ENCODE assay signal across 8 cellular contexts in the genomic region with DNA sequence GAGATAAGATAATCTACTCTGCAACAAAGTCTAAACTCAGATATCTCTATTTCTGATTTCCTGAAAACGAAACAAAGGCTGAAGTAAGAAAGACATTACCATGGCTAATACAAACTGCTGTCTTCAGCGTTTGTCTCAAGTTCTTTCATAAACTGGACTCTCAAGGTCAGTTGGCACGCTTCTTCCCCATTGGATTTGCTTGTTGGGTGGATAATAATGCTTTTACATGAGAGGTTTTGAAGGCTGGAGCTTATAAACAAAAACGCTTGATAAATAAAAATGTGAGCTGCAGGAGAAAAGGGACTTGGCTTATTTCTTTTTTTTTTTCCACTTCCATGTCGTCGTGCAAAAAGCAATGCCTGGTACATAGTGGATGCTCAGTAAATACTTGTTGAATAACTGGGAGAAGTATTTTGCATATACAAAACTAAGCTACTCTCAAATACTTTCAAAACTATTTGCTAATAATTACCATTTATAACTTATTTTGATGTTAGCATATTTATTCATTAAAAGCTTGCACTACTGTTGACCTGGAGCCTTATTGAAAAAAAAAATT.
A peak's percentile ranks its signal among the peaks of the same experiment; 100 is the strongest.
DNase-seq lines count a peak whose midpoint lies in the region; ATAC-seq lines count a peak whose summit lies in the region.

No MANE protein-coding gene starts in this region.

- POLR2A ChIA-PET in activated naive CD8-positive, alpha-beta T cell treated with anti-CD3 and anti-CD28 coated beads, Interleukin-2, amount 10 ng/mL, durations not matched to agents 7 days and 5 days (lab: Charles Lee), result interaction anchor here (0.7 to 5.1 kb wide), 8 partner anchors 9 to 260 kb away, joined by 3 to 145 read pairs (median 8); partner anchors contain the start of genes EEF1A1 and MTO1

- H3K4me1 Mint-ChIP-seq in activated naive CD8-positive, alpha-beta T cell treated with anti-CD3 and anti-CD28 coated beads, Interleukin-2, amount 10 ng/mL, durations not matched to agents 7 days and 5 days, result peaks cover 25% of the 10 kb centered on the region
- H3K4me1 Mint-ChIP-seq in immature natural killer cell, result peaks cover 21% of the 10 kb centered on the region in 2 donors

- no peak for DNase-seq in activated naive CD8-positive, alpha-beta T cell treated with anti-CD3 and anti-CD28 coated beads, Interleukin-2, amount 10 ng/mL, durations not matched to agents 7 days and 5 days
- DNase-seq in immature natural killer cell (no peak), NCI-H524 (lab: John Stamatoyannopoulos, UW) (no peak), OCI-M1 (lab: John Stamatoyannopoulos, UW) (no peak), DMS114 treated with DMSO at 0.1 percent for 48 hours (lab: John Stamatoyannopoulos, UW; ENCODE audit: unreplicated experiment) (no peak)

- H3K27me3 ChIP-seq in subcutaneous abdominal adipose tissue (ENCODE audit: control insufficient read depth in 5 of 5, insufficient read depth in 4 of 5, low read length in 5 of 5), result no peaks in the 10 kb centered on the region

- ATAC-seq in GM18517 (IDR thresholded peaks at IDR 0.05; ENCODE audit: unreplicated experiment) (peak; percentile 6), HG03139 (IDR thresholded peaks at IDR 0.05; ENCODE audit: unreplicated experiment) (peak; percentile 11)
- no peak for ATAC-seq in activated naive CD8-positive, alpha-beta T cell treated with anti-CD3 and anti-CD28 coated beads, Interleukin-2, amount 10 ng/mL, durations not matched to agents 7 days and 5 days (ENCODE audit: low read depth)

- no peaks in the 10 kb centered on the region for H3K9me3 Mint-ChIP-seq in activated naive CD8-positive, alpha-beta T cell treated with anti-CD3 and anti-CD28 coated beads, Interleukin-2, amount 10 ng/mL, durations not matched to agents 7 days and 5 days
- H3K9me3 Mint-ChIP-seq in immature natural killer cell, result no peaks in the 10 kb centered on the region

- no peaks in the 10 kb centered on the region for H3K27me3 Mint-ChIP-seq in activated naive CD8-positive, alpha-beta T cell treated with anti-CD3 and anti-CD28 coated beads, Interleukin-2, amount 10 ng/mL, durations not matched to agents 7 days and 5 days
- peaks cover 0 to 8% (median 5%) of the 10 kb centered on the region in 3 donors for H3K27me3 Mint-ChIP-seq in immature natural killer cell (ENCODE audit: low read depth in 3 of 3)

- peak overlapping the region; percentile 49 to 77 (median 63) for H3K9ac ChIP-seq in subcutaneous abdominal adipose tissue (ENCODE audit: low read length in 5 of 5)

- H3K9me3 ChIP-seq in subcutaneous abdominal adipose tissue (ENCODE audit: control insufficient read depth in 5 of 5, low read length in 5 of 5), result no peaks in the 10 kb centered on the region

- peak overlapping the region; percentile 37 to 55 (median 44) for H3K4me3 ChIP-seq in subcutaneous abdominal adipose tissue (ENCODE audit: low read depth in 1 of 5, low read length in 5 of 5)

- peak overlapping the region; percentile 98 for H3K27ac ChIP-seq in subcutaneous abdominal adipose tissue (ENCODE audit: low read depth, low read length)

- peak overlapping the region; percentile 99 for H3K27ac Mint-ChIP-seq in activated naive CD8-positive, alpha-beta T cell treated with anti-CD3 and anti-CD28 coated beads, Interleukin-2, amount 10 ng/mL, durations not matched to agents 7 days and 5 days
- peak overlapping the region; percentile 97 to 99 (median 99) for H3K27ac Mint-ChIP-seq in immature natural killer cell

- H3K36me3 Mint-ChIP-seq in activated naive CD8-positive, alpha-beta T cell treated with anti-CD3 and anti-CD28 coated beads, Interleukin-2, amount 10 ng/mL, durations not matched to agents 7 days and 5 days, result no peaks in the 10 kb centered on the region
- no peaks in the 10 kb centered on the region for H3K36me3 Mint-ChIP-seq in immature natural killer cell

- H3K4me3 Mint-ChIP-seq in activated naive CD8-positive, alpha-beta T cell treated with anti-CD3 and anti-CD28 coated beads, Interleukin-2, amount 10 ng/mL, durations not matched to agents 7 days and 5 days, result peak overlapping the region; percentile 90
- peak overlapping the region; percentile 66 to 86 (median 82) for H3K4me3 Mint-ChIP-seq in immature natural killer cell

- H3K4me1 ChIP-seq in subcutaneous abdominal adipose tissue (ENCODE audit: control insufficient read depth in 5 of 5, insufficient read depth in 5 of 5, low read length in 5 of 5), result peaks cover 0 to 19% (median 18%) of the 10 kb centered on the region in 5 donors

- no peaks in the 10 kb centered on the region for H3K36me3 ChIP-seq in subcutaneous abdominal adipose tissue (ENCODE audit: control insufficient read depth in 5 of 5, insufficient read depth in 5 of 5, low read length in 5 of 5)
